1 cellular context compared by ENCODE assay signal in genomic region chr18:23539911-23540475, GRCh38.
TF ChIP-seq lines count a peak whose summit lies in the region.

No MANE protein-coding gene starts in this region.

TF ChIP-seq in K562, 482 proteins besides CTCF, POLR2A, EP300 and RAD21:
- no peak for TF ChIP-seq THRB (CRISPR knock-in tag; conservative IDR thresholded peaks at IDR 0.05)
- TF ChIP-seq ZFX (CRISPR knock-in tag; IDR thresholded peaks at IDR 0.05), result no peak
- TF ChIP-seq ETS2 (tag; IDR thresholded peaks at IDR 0.05; ENCODE audit: borderline replicate concordance, poor library complexity, severe bottlenecking), result no peak
- TF ChIP-seq ZNF347 (CRISPR knock-in tag; IDR thresholded peaks at IDR 0.05; ENCODE audit: low read depth), result no peak
- no peak for TF ChIP-seq DACH1 (IDR thresholded peaks at IDR 0.05; ENCODE audit: partially characterized antibody)
- TF ChIP-seq TAL1 (IDR thresholded peaks at IDR 0.05), result peak; percentile 25; the same call in 1 of the 2 replicates
- TF ChIP-seq ZNF12 (CRISPR knock-in tag; IDR thresholded peaks at IDR 0.05), result no peak
- TF ChIP-seq TAF15 (IDR thresholded peaks at IDR 0.05; ENCODE audit: low read depth, low read length), result no peak
- TF ChIP-seq KDM5B (IDR thresholded peaks at IDR 0.05; ENCODE audit: insufficient replicate concordance, low read depth, low read length), result no peak
- no peak for TF ChIP-seq ZNF398 (CRISPR knock-in tag; IDR thresholded peaks at IDR 0.05)
- TF ChIP-seq ZNF121 (CRISPR knock-in tag; conservative IDR thresholded peaks at IDR 0.05), result no peak
- no peak for TF ChIP-seq TRIM24 (IDR thresholded peaks at IDR 0.05)
- TF ChIP-seq ZNF384 (IDR thresholded peaks at IDR 0.05; ENCODE audit: low read depth, low read length), result 0 out of 2 replicates have a peak, but pooled peaks have one; percentile 14
- TF ChIP-seq ATF1 (CRISPR knock-in tag; IDR thresholded peaks at IDR 0.05), result no peak
- TF ChIP-seq ATF1 (tag; IDR thresholded peaks at IDR 0.05), result no peak
